Comparison of ENCODE assay signal across 26 cellular contexts in genomic region chr4:73034896-73035295, GRCh38. TPM values are rescaled to one million over a fixed set of nuclear protein-coding genes. Genes with fewer than 3 reads are reported as not detected.
DNase-seq lines count a peak whose midpoint lies in the region; ATAC-seq, FAIRE-seq and TF ChIP-seq lines count a peak whose summit lies in the region.
"Had no signal": no experiment of that assay in that cellular context is flagged by ENCODE, and none has a peak within 500 bp of the region (broad histone marks: within the 10 kb centered on the region; RNA-seq: fewer than 3 reads in every experiment).

No MANE protein-coding gene starts in this region.

- H3K36me3 ChIP-seq in GM12878 (ENCODE audit: control insufficient read depth in 2 of 2, insufficient read depth in 2 of 2, low read length in 1 of 2), result no peaks in the 10 kb centered on the region
- H3K36me3 ChIP-seq in CD4-positive, alpha-beta memory T cell (ENCODE audit: insufficient read depth, low read length), result no peaks in the 10 kb centered on the region
- H3K36me3 ChIP-seq: BLaER1 treated with 17β-estradiol and CSF1 and Interleukin-3, amounts not matched to agents 10 nM and 100 nM; SJSA1 had no signal

- TF ChIP-seq POLR2A in GM12892 (IDR thresholded peaks at IDR 0.05; ENCODE audit: low read depth, low read length) (no peak), GM12878 (IDR thresholded peaks at IDR 0.05; ENCODE audit: low read depth, low read length) (no peak)

- WGBS in GM12878 (ENCODE audit: insufficient coverage, insufficient replicate concordance, low lambda C conversion rate, missing lambda C conversion rate), result 47% methylated on average over 2 of the region's 2 CpGs

- CTCF ChIA-PET in GM12878 (lab: Yijun Ruan, JAX), result no interaction called here
- CTCF ChIA-PET in CD4-positive, alpha-beta memory T cell (lab: Charles Lee; ENCODE audit: partially characterized antibody), result no interaction called here

- in situ Hi-C loops in GM12878 (cut with MboI), result no loop called here

- TF ChIP-seq RAD21 in GM12878 (IDR thresholded peaks at IDR 0.05; ENCODE audit: insufficient read depth, low read depth, low read length), result no peak

- H3K4me3 ChIP-seq in GM12878, result no peak overlapping the region
- no peak overlapping the region for H3K4me3 ChIP-seq in CD4-positive, alpha-beta memory T cell (ENCODE audit: low read length in 2 of 2)
- H3K4me3 ChIP-seq: A549; BLaER1 treated with 17β-estradiol and CSF1 and Interleukin-3, amounts not matched to agents 10 nM and 100 nM; GM23338; SJSA1 had no signal

- H3K27me3 Mint-ChIP-seq in CD4-positive, alpha-beta memory T cell, result peaks cover 3 to 4% of the 10 kb centered on the region in 2 donors
- H3K27me3 Mint-ChIP-seq: CD4-positive, alpha-beta T cell; IgD-negative memory B cell had no signal

- peaks cover 0 to 11% (median 3%) of the 10 kb centered on the region in 4 donors for H3K4me1 Mint-ChIP-seq in CD4-positive, alpha-beta memory T cell

- RAD21 ChIA-PET in GM12878 (lab: Charles Lee; ENCODE audit: unreplicated experiment), result no interaction called here

- H3K27ac Mint-ChIP-seq in CD4-positive, alpha-beta memory T cell, result no peak overlapping the region
- H3K27ac Mint-ChIP-seq: CD4-positive, alpha-beta T cell; GM23338; IgD-negative memory B cell had no signal

- no TSS peak for BruUV-seq in GM12878 (replicated peaks; lab: Mats Ljungman, UMichigan)

- H3K4me2 ChIP-seq in GM12878 (ENCODE audit: control insufficient read depth, insufficient read depth), result no peak overlapping the region
- H3K4me2 ChIP-seq: A549; BLaER1 treated with 17β-estradiol and CSF1 and Interleukin-3, amounts not matched to agents 10 nM and 100 nM; GM23338; KMS-11 had no signal

- intact Hi-C loops in GM12878 (cut with micrococcal nuclease; ENCODE audit: unreplicated experiment), result no loop called here
- intact Hi-C loops in CD4-positive, alpha-beta memory T cell (cut with micrococcal nuclease), result no loop called here

- DNase-seq in EH (ENCODE audit: low read depth), result peak; percentile 4
- DNase-seq in GM12892 (ENCODE audit: insufficient read length), result no peak
- no peak for DNase-seq in GM12878 (ENCODE audit: low read depth, low spot score)
- DNase-seq in iris pigment epithelial cell (ENCODE audit: low read depth), result peak; percentile 73
- no peak for DNase-seq in mesenteric fat pad (ENCODE audit: low spot score)
- no peak for DNase-seq in CD4-positive, alpha-beta memory T cell
- no peak for DNase-seq in iPS-NIHi11 (ENCODE audit: low spot score)
- DNase-seq: AML-193; CD4-positive, alpha-beta T cell; COR-L47; DMS79; HCEC 1CT; NCI-H1092; NCI-H1417 treated with DMSO at 0.1 percent for 48 hours; NCI-H1694 treated with DMSO at 0.1 percent for 48 hours; NCI-H2081; NCI-H2227 treated with DMSO at 0.1 percent for 48 hours; NCI-H526 treated with DMSO at 0.1 percent for 48 hours; Right ventricle myocardium superior; RPMI8226 had no signal

- peaks cover 4% of the 10 kb centered on the region for H3K4me1 ChIP-seq in GM12878 (ENCODE audit: control insufficient read depth, insufficient read depth, low read length)
- no peaks in the 10 kb centered on the region for H3K4me1 ChIP-seq in CD4-positive, alpha-beta memory T cell (ENCODE audit: insufficient read depth, low read length)
- H3K4me1 ChIP-seq: A549; BLaER1 treated with 17β-estradiol and CSF1 and Interleukin-3, amounts not matched to agents 10 nM and 100 nM; SJSA1 had no signal

- no peak overlapping the region for H3K4me3 Mint-ChIP-seq in CD4-positive, alpha-beta memory T cell
- H3K4me3 Mint-ChIP-seq: CD4-positive, alpha-beta T cell; GM23338; IgD-negative memory B cell had no signal

- POLR2A ChIA-PET in GM12878 (lab: Charles Lee), result interaction anchor here (0.7 kb wide), 1 partner anchor 51 kb away, joined by 4 read pairs; no protein-coding TSS in a partner anchor
- POLR2A ChIA-PET in CD4-positive, alpha-beta memory T cell (lab: Charles Lee; ENCODE audit: partially characterized antibody), result no interaction called here

- H3K79me2 ChIP-seq in GM12878 (ENCODE audit: control insufficient read depth, insufficient read depth, low read length), result no peaks in the 10 kb centered on the region

- H3K27me3 ChIP-seq in GM12878 (replicated peaks in 1 of 2; ENCODE audit: control insufficient read depth in 2 of 2, insufficient read depth in 2 of 2, low read length in 1 of 2), result no peaks in the 10 kb centered on the region
- H3K27me3 ChIP-seq in CD4-positive, alpha-beta memory T cell (ENCODE audit: insufficient read depth, low read length), result no peaks in the 10 kb centered on the region
- H3K27me3 ChIP-seq: BLaER1 treated with 17β-estradiol and CSF1 and Interleukin-3, amounts not matched to agents 10 nM and 100 nM; SJSA1 had no signal

- FAIRE-seq in GM12892 (lab: Jason Lieb, UNC) (peak; percentile 36), GM12878 (lab: Jason Lieb, UNC) (peak; percentile 49)
- FAIRE-seq: A549 had no signal

- SMC1A ChIA-PET in GM12878 (lab: Charles Lee; ENCODE audit: uncharacterized antibody, unreplicated experiment), result no interaction called here

- H3K9me3 ChIP-seq in GM12878 (replicated peaks; ENCODE audit: control insufficient read depth, insufficient read depth, low read length), result peaks cover 6% of the 10 kb centered on the region; the same call in 1 of the 3 replicates
- no peaks in the 10 kb centered on the region for H3K9me3 ChIP-seq in CD4-positive, alpha-beta memory T cell (ENCODE audit: control insufficient read depth in 1 of 2, low read length in 2 of 2)
- H3K9me3 ChIP-seq: A549, SJSA1 had no signal

- no peak for ATAC-seq in GM12878
- ATAC-seq: A549, GM23338 had no signal

- no peak overlapping the region for H2AFZ ChIP-seq in GM12878 (ENCODE audit: control insufficient read depth, low read depth, low read length)
- H2AFZ ChIP-seq: GM23338 had no signal

- H3K9me3 Mint-ChIP-seq in CD4-positive, alpha-beta memory T cell, result peaks cover 0 to 2% (median 0%) of the 10 kb centered on the region in 8 donors

- no peak for TF ChIP-seq CTCF in GM12878 (IDR thresholded peaks at IDR 0.05 in 2 of 3, conservative IDR thresholded peaks at IDR 0.05 in 1 of 3; ENCODE audit: control insufficient read depth in 2 of 3, extremely low read depth in 1 of 3, insufficient read depth in 1 of 3, low read depth in 3 of 3, low read length in 3 of 3)

- TF ChIP-seq EP300 in GM12878 (IDR thresholded peaks at IDR 0.05; ENCODE audit: borderline replicate concordance in 1 of 2, control insufficient read depth in 1 of 2, low read depth in 2 of 2, low read length in 2 of 2), result no peak

- H4K20me1 ChIP-seq in GM12878 (ENCODE audit: control insufficient read depth, insufficient read depth), result no peaks in the 10 kb centered on the region
- H4K20me1 ChIP-seq: BLaER1 treated with 17β-estradiol and CSF1 and Interleukin-3, amounts not matched to agents 10 nM and 100 nM had no signal

- no peaks in the 10 kb centered on the region for H3K36me3 Mint-ChIP-seq in CD4-positive, alpha-beta memory T cell

- no peak overlapping the region for H3K27ac ChIP-seq in GM12878 (ENCODE audit: control insufficient read depth, insufficient read depth)
- H3K27ac ChIP-seq in CD4-positive, alpha-beta memory T cell (ENCODE audit: low read depth, low read length), result no peak overlapping the region
- H3K27ac ChIP-seq: A549; BLaER1 treated with 17β-estradiol and CSF1 and Interleukin-3, amounts not matched to agents 10 nM and 100 nM; KMS-11; SJSA1 had no signal

- no peak overlapping the region for H3K9ac ChIP-seq in GM12878 (ENCODE audit: control insufficient read depth, insufficient read depth, low read length)
- H3K9ac ChIP-seq: BLaER1 treated with 17β-estradiol and CSF1 and Interleukin-3, amounts not matched to agents 10 nM and 100 nM; KMS-11 had no signal

TF ChIP-seq in GM12878, 131 proteins besides CTCF, POLR2A, EP300 and RAD21 (continues in another document):
- TF ChIP-seq ATF2 (IDR thresholded peaks at IDR 0.05; ENCODE audit: low read length) (no peak), NBN (IDR thresholded peaks at IDR 0.05) (no peak)

RNA-seq across cellular contexts. Expression of gene COX18, which starts 34.6 kb away (rescaled TPM):
- 15.2 TPM for polyA plus RNA-seq in GM12892 (2012; ENCODE audit: missing spikeins)
- total RNA-seq in GM12878 (2013; cell fraction: nucleolus; rRNA removed), result 24.3 and 25.0 TPM in 2 replicates
- total RNA-seq in GM12878 (2014; rRNA removed) (36.4 and 38.4 TPM in 2 replicates), GM12878 (2014; rRNA removed; fragmentation: Illumina TruSeq; extraction: Trizol) (16.9 and 17.6 TPM in 2 replicates), GM12878 (2021) (22.0 and 24.5 TPM in 2 replicates), mesenteric fat pad (11.7 TPM)
- polyA plus RNA-seq in GM12878 (2011; ENCODE audit: low read depth), result 8.4 TPM
- polyA plus RNA-seq in GM12878 (2011; rRNA removed) (28.5 and 31.9 TPM in 2 replicates), GM12878 (2014; fragmentation: Illumina TruSeq; extraction: Trizol) (18.6 and 19.7 TPM in 2 replicates), GM12878 (2014; fragmentation: Nextera tagmentation; extraction: Ambion mirVana) (10 to 100 TPM in 1 of 2 experiments, 1 to 10 TPM in 1; 7.2 to 10.2 TPM), GM12878 (2014; rRNA removed) (26.3 and 26.6 TPM in 2 replicates), GM12878 (2016; fragmentation: Nextera tagmentation; extraction: Ambion mirVana) (10 to 100 TPM in 1 of 2 experiments, 1 to 10 TPM in 1; 9.9 to 11.4 TPM)
- polyA plus RNA-seq in GM12878 (2011; cell fraction: cytosol; rRNA removed), result 29.9 and 30.6 TPM in 2 replicates
- 15.9 and 17.0 TPM in 2 replicates for polyA plus RNA-seq in GM12878 (2011; cell fraction: nucleus; rRNA removed)
- polyA plus RNA-seq in GM12878 (2012), result 8.6 and 14.4 TPM in 2 replicates
- polyA minus RNA-seq in GM12878 (2011; rRNA and poly(A)+ RNA removed), result 44.8 and 45.2 TPM in 2 replicates
- polyA minus RNA-seq in GM12878 (2011; cell fraction: cytosol; rRNA and poly(A)+ RNA removed), result 15.5 and 20.0 TPM in 2 replicates
- 17.4 and 27.1 TPM in 2 replicates for polyA minus RNA-seq in GM12878 (2011; cell fraction: nucleus; rRNA and poly(A)+ RNA removed)
- total RNA-seq in CD4-positive, alpha-beta memory T cell, result 10 to 100 TPM; 14.4 to 14.6 TPM
- 1 to 10 TPM; 4.4 to 5.3 TPM for polyA plus RNA-seq in CD4-positive, alpha-beta memory T cell

Comparison
In these comparisons a context has a peak if more than half of its experiments do, and no peak if none do; other contexts are left out.
1. DNase-seq: peak in EH (single experiment) and iris pigment epithelial cell (single experiment); none in GM12892 (single experiment), GM12878 (single experiment), mesenteric fat pad (single experiment), CD4-positive, alpha-beta memory T cell (0 of 5) and iPS-NIHi11 (single experiment).